ENCODE assay signal across 8 cellular contexts in genomic region chr13:50512602-50513527, GRCh38.
DNase-seq lines count a peak whose midpoint lies in the region; ATAC-seq and TF ChIP-seq lines count a peak whose summit lies in the region.

No MANE protein-coding gene starts in this region.

- peak overlapping the region; percentile 88 for H3K27ac ChIP-seq in lung (ENCODE audit: low read depth in 1 of 2, low read length in 1 of 2)

- WGBS in lung, 2 donors = 12 to 16% methylated on average over 12 of the region's 12 CpGs

- H3K9me3 ChIP-seq in lung (ENCODE audit: control insufficient read depth in 2 of 2, insufficient read depth in 1 of 2, low read length in 1 of 2) = peaks cover 0 to 2% of the 10 kb centered on the region in 2 donors

- no peak overlapping the region for H3K27ac Mint-ChIP-seq in CD14-positive monocyte
- peak overlapping the region; percentile 37 for H3K27ac Mint-ChIP-seq in T-helper 1 cell treated with Interleukin-12 subunit alpha and Interleukin-12 subunit beta and Interleukin-4 antibody, amounts not matched to agents 30 μg/mL and 1 μg/mL, for 36 hours
- H3K27ac Mint-ChIP-seq in central memory CD8-positive, alpha-beta T cell (ENCODE audit: low read depth) = no peak overlapping the region

- peaks cover 15% of the 10 kb centered on the region for H3K4me1 Mint-ChIP-seq in CD14-positive monocyte
- no peaks in the 10 kb centered on the region for H3K4me1 Mint-ChIP-seq in T-helper 1 cell treated with Interleukin-12 subunit alpha and Interleukin-12 subunit beta and Interleukin-4 antibody, amounts not matched to agents 30 μg/mL and 1 μg/mL, for 36 hours (ENCODE audit: low read depth)
- H3K4me1 Mint-ChIP-seq in central memory CD8-positive, alpha-beta T cell = no peaks in the 10 kb centered on the region

- intact Hi-C loops in CD14-positive monocyte (cut with micrococcal nuclease) = no loop called here

- H3K27me3 ChIP-seq in lung (ENCODE audit: control insufficient read depth, insufficient read depth) = no peaks in the 10 kb centered on the region

- no peak overlapping the region for H3K4me3 ChIP-seq in lung

- no peak for TF ChIP-seq CTCF in CD14-positive monocyte (IDR thresholded peaks at IDR 0.05)
- no peak for TF ChIP-seq CTCF in lung (IDR thresholded peaks at IDR 0.05; ENCODE audit: control extremely low read depth, extremely low read depth)

- peaks cover 0 to 2% of the 10 kb centered on the region in 2 donors for H3K4me1 ChIP-seq in lung (ENCODE audit: control insufficient read depth in 2 of 2, insufficient read depth in 2 of 2, low read length in 2 of 2)

- DNase-seq in CD14-positive monocyte (ENCODE audit: low spot score) = peak; percentile 53
- DNase-seq in central memory CD8-positive, alpha-beta T cell (ENCODE audit: low spot score in 2 of 2) = peak in 1 of 2 donors; percentile 27
- DNase-seq in lung (ENCODE audit: low spot score) = peak; percentile 65
- peak; percentile 15 for DNase-seq in stimulated activated CD8-positive, alpha-beta memory T cell treated with anti-CD3 and anti-CD28 coated beads, Interleukin-7, amount 100 ng/mL, for 24 hours (ENCODE audit: low read depth)
- no peak for DNase-seq in epidermal melanocyte (ENCODE audit: insufficient read length, low spot score)

- no peaks in the 10 kb centered on the region for H3K27me3 Mint-ChIP-seq in CD14-positive monocyte (ENCODE audit: low read depth in 3 of 3)
- peaks cover 3% of the 10 kb centered on the region for H3K27me3 Mint-ChIP-seq in T-helper 1 cell treated with Interleukin-12 subunit alpha and Interleukin-12 subunit beta and Interleukin-4 antibody, amounts not matched to agents 30 μg/mL and 1 μg/mL, for 36 hours (ENCODE audit: low read depth)
- no peaks in the 10 kb centered on the region for H3K27me3 Mint-ChIP-seq in central memory CD8-positive, alpha-beta T cell

- no peak overlapping the region for H3K4me3 Mint-ChIP-seq in CD14-positive monocyte
- peak overlapping the region; percentile 10 for H3K4me3 Mint-ChIP-seq in T-helper 1 cell treated with Interleukin-12 subunit alpha and Interleukin-12 subunit beta and Interleukin-4 antibody, amounts not matched to agents 30 μg/mL and 1 μg/mL, for 36 hours
- no peak overlapping the region for H3K4me3 Mint-ChIP-seq in central memory CD8-positive, alpha-beta T cell

- peaks cover 2 to 10% (median 5%) of the 10 kb centered on the region in 7 donors for H3K9me3 Mint-ChIP-seq in CD14-positive monocyte
- H3K9me3 Mint-ChIP-seq in T-helper 1 cell treated with Interleukin-12 subunit alpha and Interleukin-12 subunit beta and Interleukin-4 antibody, amounts not matched to agents 30 μg/mL and 1 μg/mL, for 36 hours = no peaks in the 10 kb centered on the region
- H3K9me3 Mint-ChIP-seq in central memory CD8-positive, alpha-beta T cell = no peaks in the 10 kb centered on the region

- H3K36me3 ChIP-seq in lung (ENCODE audit: control insufficient read depth in 2 of 2, insufficient read depth in 2 of 2, low read length in 2 of 2) = no peaks in the 10 kb centered on the region

- ATAC-seq in GM19043 (IDR thresholded peaks at IDR 0.05; ENCODE audit: low read depth, unreplicated experiment) (peak; percentile 92), HG03280 (IDR thresholded peaks at IDR 0.05; ENCODE audit: unreplicated experiment) (peak; percentile 86), lung (ENCODE audit: insufficient read depth, low FRiP score) (peak; percentile 67)
- peak; percentile 80 for ATAC-seq in central memory CD8-positive, alpha-beta T cell (replicated peaks; ENCODE audit: extremely low read depth, poor library complexity, severe bottlenecking)

- peaks cover 0 to 2% of the 10 kb centered on the region in 2 donors for H3K36me3 Mint-ChIP-seq in CD14-positive monocyte
- no peaks in the 10 kb centered on the region for H3K36me3 Mint-ChIP-seq in T-helper 1 cell treated with Interleukin-12 subunit alpha and Interleukin-12 subunit beta and Interleukin-4 antibody, amounts not matched to agents 30 μg/mL and 1 μg/mL, for 36 hours (ENCODE audit: low read depth)
- no peaks in the 10 kb centered on the region for H3K36me3 Mint-ChIP-seq in central memory CD8-positive, alpha-beta T cell (ENCODE audit: insufficient read depth)
